Comparison of ENCODE assay signal across 16 cellular contexts in the genomic region with DNA sequence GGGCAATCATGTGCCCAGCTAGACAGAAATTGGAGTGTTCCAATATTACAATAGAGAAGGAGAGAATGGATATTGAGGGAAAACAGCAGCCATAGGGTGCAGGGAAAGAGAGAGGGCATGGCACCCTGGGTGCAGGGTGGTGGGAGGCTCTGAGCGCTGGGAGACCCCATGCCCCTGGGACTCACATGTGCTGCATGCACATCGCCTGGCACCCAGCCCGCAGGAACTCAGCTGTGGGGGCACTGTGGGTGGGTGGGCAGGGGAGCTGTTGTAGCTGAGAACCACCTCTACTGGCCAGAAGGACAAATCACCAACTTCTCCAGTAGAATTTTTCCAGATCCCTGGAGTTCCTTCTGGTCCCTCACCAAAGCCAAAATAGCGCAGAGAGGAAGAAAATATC. TPM values are rescaled to one million over a fixed set of nuclear protein-coding genes. Genes with fewer than 3 reads are reported as not detected.
A peak's percentile ranks its signal among the peaks of the same experiment; 100 is the strongest.
DNase-seq lines count a peak whose midpoint lies in the region; ATAC-seq, FAIRE-seq and TF ChIP-seq lines count a peak whose summit lies in the region.
"Had no signal": no experiment of that assay in that cellular context is flagged by ENCODE, and none has a peak within 500 bp of the region (broad histone marks: within the 10 kb centered on the region; RNA-seq: fewer than 3 reads in every experiment).

No MANE protein-coding gene starts in this region.

- ATAC-seq in Right ventricle myocardium superior (ENCODE audit: poor library complexity) = no peak
- ATAC-seq: HepG2 had no signal

- intact Hi-C loops in activated CD4-positive, alpha-beta T cell treated with anti-CD3 and anti-CD28 coated beads, Interleukin-2, amount 10 ng/mL, durations not matched to agents 24 days and 14 days (cut with micrococcal nuclease) = no loop called here
- intact Hi-C loops in cardiac septum (cut with DNase I) (no loop called here), Right ventricle myocardium superior (cut with DNase I) (no loop called here)
- intact Hi-C loops in activated T-helper 2 cell treated with anti-CD3 and anti-CD28 coated beads, Interferon-gamma antibody, Interleukin-2, Interleukin-4, amounts not matched to agents 10 μg/mL and 5 μg/mL and 100 μg/mL, durations not matched to agents 14 hours and 24 hours and 36 hours (cut with micrococcal nuclease) = no loop called here

- no peaks in the 10 kb centered on the region for H3K27me3 Mint-ChIP-seq in activated CD4-positive, alpha-beta T cell treated with anti-CD3 and anti-CD28 coated beads, Interleukin-2, amount 10 ng/mL, durations not matched to agents 24 days and 14 days
- H3K27me3 Mint-ChIP-seq in activated T-helper 2 cell treated with anti-CD3 and anti-CD28 coated beads, Interferon-gamma antibody, Interleukin-2, Interleukin-4, amounts not matched to agents 10 μg/mL and 5 μg/mL and 100 μg/mL, durations not matched to agents 14 hours and 24 hours and 36 hours (ENCODE audit: low read depth) = no peaks in the 10 kb centered on the region

- peaks cover 31% of the 10 kb centered on the region for H3K4me1 Mint-ChIP-seq in activated CD4-positive, alpha-beta T cell treated with anti-CD3 and anti-CD28 coated beads, Interleukin-2, amount 10 ng/mL, durations not matched to agents 24 days and 14 days
- H3K4me1 Mint-ChIP-seq in activated T-helper 2 cell treated with anti-CD3 and anti-CD28 coated beads, Interferon-gamma antibody, Interleukin-2, Interleukin-4, amounts not matched to agents 10 μg/mL and 5 μg/mL and 100 μg/mL, durations not matched to agents 14 hours and 24 hours and 36 hours (ENCODE audit: low read depth) = peaks cover 17% of the 10 kb centered on the region

- no peak for TF ChIP-seq POLR2A in GM12892 (IDR thresholded peaks at IDR 0.05; ENCODE audit: low read depth, low read length)

- peak overlapping the region; percentile 31 for H3K27ac Mint-ChIP-seq in activated CD4-positive, alpha-beta T cell treated with anti-CD3 and anti-CD28 coated beads, Interleukin-2, amount 10 ng/mL, durations not matched to agents 24 days and 14 days
- no peak overlapping the region for H3K27ac Mint-ChIP-seq in activated T-helper 2 cell treated with anti-CD3 and anti-CD28 coated beads, Interferon-gamma antibody, Interleukin-2, Interleukin-4, amounts not matched to agents 10 μg/mL and 5 μg/mL and 100 μg/mL, durations not matched to agents 14 hours and 24 hours and 36 hours
- H3K27ac Mint-ChIP-seq: CD4-positive, CD25-positive, alpha-beta regulatory T cell; HFFc6 had no signal

- no peak for FAIRE-seq in GM12892 (lab: Jason Lieb, UNC)
- FAIRE-seq: HepG2, HTR-8/SVneo had no signal

- no peak for DNase-seq in activated CD4-positive, alpha-beta T cell treated with anti-CD3 and anti-CD28 coated beads, Interleukin-2, amount 10 ng/mL, durations not matched to agents 24 days and 14 days
- no peak for DNase-seq in activated CD4-positive, alpha-beta T cell treated with anti-CD3 and anti-CD28 coated beads for 48 hours
- DNase-seq in cardiac septum (ENCODE audit: low spot score) (peak; percentile 10), Right ventricle myocardium superior (no peak), GM12892 (ENCODE audit: insufficient read length) (no peak)
- peak; percentile 18 for DNase-seq in stimulated activated CD8-positive, alpha-beta memory T cell treated with anti-CD3 and anti-CD28 coated beads, Interleukin-4, amount 100 ng/mL, for 48 hours
- DNase-seq in activated T-helper 2 cell treated with anti-CD3 and anti-CD28 coated beads, Interferon-gamma antibody, Interleukin-2, Interleukin-4, amounts not matched to agents 10 μg/mL and 5 μg/mL and 100 μg/mL, durations not matched to agents 14 hours and 24 hours and 36 hours (ENCODE audit: low spot score) = no peak
- DNase-seq: ACHN; CD4-positive, CD25-positive, alpha-beta regulatory T cell; DMS53; GF-D8; HCEC 1CT; HFFc6 had no signal

- peaks cover 11% of the 10 kb centered on the region for H3K36me3 Mint-ChIP-seq in activated CD4-positive, alpha-beta T cell treated with anti-CD3 and anti-CD28 coated beads, Interleukin-2, amount 10 ng/mL, durations not matched to agents 24 days and 14 days (ENCODE audit: low read depth)
- peaks cover 11% of the 10 kb centered on the region for H3K36me3 Mint-ChIP-seq in activated T-helper 2 cell treated with anti-CD3 and anti-CD28 coated beads, Interferon-gamma antibody, Interleukin-2, Interleukin-4, amounts not matched to agents 10 μg/mL and 5 μg/mL and 100 μg/mL, durations not matched to agents 14 hours and 24 hours and 36 hours (ENCODE audit: low read depth)
- H3K36me3 Mint-ChIP-seq: CD4-positive, CD25-positive, alpha-beta regulatory T cell had no signal

- H3K4me3 Mint-ChIP-seq in activated CD4-positive, alpha-beta T cell treated with anti-CD3 and anti-CD28 coated beads, Interleukin-2, amount 10 ng/mL, durations not matched to agents 24 days and 14 days = no peak overlapping the region
- H3K4me3 Mint-ChIP-seq in activated T-helper 2 cell treated with anti-CD3 and anti-CD28 coated beads, Interferon-gamma antibody, Interleukin-2, Interleukin-4, amounts not matched to agents 10 μg/mL and 5 μg/mL and 100 μg/mL, durations not matched to agents 14 hours and 24 hours and 36 hours (ENCODE audit: low read depth) = no peak overlapping the region
- H3K4me3 Mint-ChIP-seq: CD4-positive, CD25-positive, alpha-beta regulatory T cell; HFFc6 had no signal

- peaks cover 12% of the 10 kb centered on the region for H3K9me3 Mint-ChIP-seq in activated CD4-positive, alpha-beta T cell treated with anti-CD3 and anti-CD28 coated beads, Interleukin-2, amount 10 ng/mL, durations not matched to agents 24 days and 14 days
- H3K9me3 Mint-ChIP-seq in activated T-helper 2 cell treated with anti-CD3 and anti-CD28 coated beads, Interferon-gamma antibody, Interleukin-2, Interleukin-4, amounts not matched to agents 10 μg/mL and 5 μg/mL and 100 μg/mL, durations not matched to agents 14 hours and 24 hours and 36 hours = peaks cover 15% of the 10 kb centered on the region

RNA-seq across cellular contexts. Expression of gene NEURL3, which starts 7.2 kb away (rescaled TPM):
- total RNA-seq in activated CD4-positive, alpha-beta T cell treated with anti-CD3 and anti-CD28 coated beads, Interleukin-2, amount 10 ng/mL, durations not matched to agents 24 days and 14 days = 1.0 and 1.2 TPM in 2 replicates
- total RNA-seq in cardiac septum = not detected
- not detected for total RNA-seq in Right ventricle myocardium superior
- polyA plus RNA-seq in GM12892 (2012; ENCODE audit: missing spikeins) = 1.1 TPM
- total RNA-seq in activated T-helper 2 cell treated with anti-CD3 and anti-CD28 coated beads, Interferon-gamma antibody, Interleukin-2, Interleukin-4, amounts not matched to agents 10 μg/mL and 5 μg/mL and 100 μg/mL, durations not matched to agents 14 hours and 24 hours and 36 hours = 0.16 and 0.52 TPM in 2 replicates
- total RNA-seq: CD4-positive, CD25-positive, alpha-beta regulatory T cell; H4; HFFc6 had no signal

RNA-seq across cellular contexts. Expression of gene ARID5A, which starts 24.2 kb away (rescaled TPM):
- total RNA-seq in activated CD4-positive, alpha-beta T cell treated with anti-CD3 and anti-CD28 coated beads, Interleukin-2, amount 10 ng/mL, durations not matched to agents 24 days and 14 days = 214 and 229 TPM in 2 replicates
- total RNA-seq in cardiac septum = 79.4 TPM
- 9.4 TPM for total RNA-seq in Right ventricle myocardium superior
- 32.9 TPM for polyA plus RNA-seq in GM12892 (2012; ENCODE audit: missing spikeins)
- total RNA-seq in activated T-helper 2 cell treated with anti-CD3 and anti-CD28 coated beads, Interferon-gamma antibody, Interleukin-2, Interleukin-4, amounts not matched to agents 10 μg/mL and 5 μg/mL and 100 μg/mL, durations not matched to agents 14 hours and 24 hours and 36 hours = 164 and 170 TPM in 2 replicates

Comparison
In these comparisons a context has a peak if more than half of its experiments do, and no peak if none do; other contexts are left out.
1. DNase-seq: peak in cardiac septum (single experiment) and stimulated activated CD8-positive, alpha-beta memory T cell treated with anti-CD3 and anti-CD28 coated beads, Interleukin-4, amount 100 ng/mL, for 48 hours (single experiment); none in activated CD4-positive, alpha-beta T cell treated with anti-CD3 and anti-CD28 coated beads, Interleukin-2, amount 10 ng/mL, durations not matched to agents 24 days and 14 days (single experiment), activated CD4-positive, alpha-beta T cell treated with anti-CD3 and anti-CD28 coated beads for 48 hours (single experiment), Right ventricle myocardium superior (single experiment), GM12892 (single experiment) and activated T-helper 2 cell treated with anti-CD3 and anti-CD28 coated beads, Interferon-gamma antibody, Interleukin-2, Interleukin-4, amounts not matched to agents 10 μg/mL and 5 μg/mL and 100 μg/mL, durations not matched to agents 14 hours and 24 hours and 36 hours (single experiment).